ENCODE assay signal across 26 cellular contexts in the genomic region with DNA sequence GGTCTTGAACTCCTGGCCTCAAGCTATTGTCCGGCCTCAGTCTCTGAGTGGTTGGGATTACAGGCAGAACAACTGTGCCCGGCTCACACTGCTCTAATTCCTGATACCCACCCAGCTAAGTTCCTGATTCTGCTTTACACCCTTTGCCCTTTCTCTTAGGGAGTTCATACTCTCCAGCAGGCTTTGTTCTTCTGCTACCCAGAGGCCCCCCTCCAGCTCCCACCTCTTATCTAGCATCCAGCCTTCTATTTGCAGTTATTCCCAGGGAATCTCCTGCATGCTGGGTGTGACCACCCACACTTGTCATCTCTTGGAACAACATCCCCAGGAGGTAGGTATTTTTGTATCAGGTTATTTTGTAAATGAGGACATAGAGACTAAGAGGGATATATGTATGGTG.
DNase-seq lines count a peak whose midpoint lies in the region; ATAC-seq and TF ChIP-seq lines count a peak whose summit lies in the region.
"Had no signal": no experiment of that assay in that cellular context is flagged by ENCODE, and none has a peak within 500 bp of the region (broad histone marks: within the 10 kb centered on the region; RNA-seq: fewer than 3 reads in every experiment).

No MANE protein-coding gene starts in this region.

- H3K9ac ChIP-seq in mammary epithelial cell (ENCODE audit: insufficient read depth, low read length) = no peak overlapping the region
- H3K9ac ChIP-seq in mucosa of rectum (ENCODE audit: low read depth in 1 of 2, low read length in 2 of 2) = no peak overlapping the region

- H3K9me3 ChIP-seq in mammary epithelial cell (replicated peaks; ENCODE audit: insufficient read depth, low read length) (no peaks in the 10 kb centered on the region), mucosa of rectum (ENCODE audit: control insufficient read depth in 2 of 2, low read length in 2 of 2) (peaks cover 0 to 2% of the 10 kb centered on the region in 2 donors)
- H3K9me3 ChIP-seq: BE2C, Peyer's patch, SJSA1, upper lobe of right lung had no signal

- H3K4me1 Mint-ChIP-seq in MCF 10A (ENCODE audit: insufficient read depth, unreplicated experiment) (peaks cover 24% of the 10 kb centered on the region), type B pancreatic cell (ENCODE audit: unreplicated experiment) (peaks cover 44% of the 10 kb centered on the region)
- H3K4me1 Mint-ChIP-seq in activated T-helper 17 cell treated with anti-CD3 and anti-CD28 coated beads, Interleukin-2, amount 50 U/mL, for 72 hours = no peaks in the 10 kb centered on the region
- H3K4me1 Mint-ChIP-seq: activated CD4-positive, alpha-beta T cell treated with anti-CD3 and anti-CD28 coated beads for 36 hours had no signal

- DNase-seq in MCF 10A (ENCODE audit: unreplicated experiment) (no peak), mammary epithelial cell (no peak), type B pancreatic cell (ENCODE audit: extremely low spot score, unreplicated experiment) (no peak), NCI-H345 treated with DMSO at 0.1 percent for 48 hours (lab: John Stamatoyannopoulos, UW; ENCODE audit: unreplicated experiment) (no peak), NCI-H2196 treated with DMSO at 0.1 percent for 48 hours (lab: John Stamatoyannopoulos, UW; ENCODE audit: unreplicated experiment) (no peak)
- DNase-seq: activated CD4-positive, alpha-beta T cell treated with anti-CD3 and anti-CD28 coated beads for 36 hours; activated CD8-positive, alpha-beta memory T cell treated with anti-CD3 and anti-CD28 coated beads for 24 hours; activated T-cell treated with anti-CD3 and anti-CD28 coated beads, Interleukin-2, amount 50 U/mL, for 24 hours; BE2C; brain microvascular endothelial cell; DMS79 treated with DMSO at 0.1 percent for 48 hours; effector CD8-positive, alpha-beta T cell; foreskin fibroblast; GOT3; heart right ventricle; NCI-H2107; NCI-H510A treated with DMSO at 0.1 percent for 48 hours; NK-92 treated with Interleukin-12 subunit alpha and Interleukin-12 subunit beta, amount 100 ng/mL, for 24 hours; Peyer's patch; posterior cingulate gyrus; T-helper 1 cell; upper lobe of right lung had no signal

- TF ChIP-seq CTCF in MCF 10A (IDR thresholded peaks at IDR 0.05; ENCODE audit: unreplicated experiment) (no peak), mammary epithelial cell (conservative IDR thresholded peaks at IDR 0.05 in 1 of 2, IDR thresholded peaks at IDR 0.05 in 1 of 2; ENCODE audit: extremely low read depth in 1 of 2, insufficient read depth in 1 of 2, low read depth in 1 of 2, low read length in 2 of 2) (no peak), type B pancreatic cell (conservative IDR thresholded peaks at IDR 0.05) (no peak)

- H3K4me1 ChIP-seq in mammary epithelial cell (ENCODE audit: insufficient read depth, low read length) = peaks cover 23% of the 10 kb centered on the region
- H3K4me1 ChIP-seq in mucosa of rectum (ENCODE audit: control insufficient read depth in 2 of 2, insufficient read depth in 2 of 2, low read length in 2 of 2) = peaks cover 24 to 38% of the 10 kb centered on the region in 2 donors
- H3K4me1 ChIP-seq: BE2C had no signal

- intact Hi-C loops in MCF 10A (cut with micrococcal nuclease) = no loop called here
- intact Hi-C loops in mammary epithelial cell (cut with micrococcal nuclease) = no loop called here

- no peaks in the 10 kb centered on the region for H3K36me3 ChIP-seq in mammary epithelial cell (ENCODE audit: insufficient read depth, low read length)
- H3K36me3 ChIP-seq in mucosa of rectum (ENCODE audit: control insufficient read depth in 2 of 2, insufficient read depth in 2 of 2, low read length in 2 of 2) = no peaks in the 10 kb centered on the region
- H3K36me3 ChIP-seq: BE2C, brain microvascular endothelial cell, heart right ventricle, Peyer's patch, SJSA1, upper lobe of right lung had no signal

- H3K27ac ChIP-seq in mammary epithelial cell (ENCODE audit: insufficient read depth, low read depth, low read length) (no peak overlapping the region), mucosa of rectum (ENCODE audit: low read depth in 2 of 2, low read length in 2 of 2) (peak overlapping the region; percentile 50 to 81)
- H3K27ac ChIP-seq: brain microvascular endothelial cell, SJSA1, upper lobe of right lung had no signal

- CTCF ChIA-PET in MCF 10A (lab: Yijun Ruan, JAX) = interaction anchor here (0.5 to 0.7 kb wide), 2 partner anchors 10 to 1065 kb away, joined by 3 to 4 read pairs; no protein-coding TSS in a partner anchor
- CTCF ChIA-PET in mammary epithelial cell (lab: Charles Lee; ENCODE audit: low non-redundant PET) = no interaction called here

- H3K9me3 Mint-ChIP-seq in MCF 10A (ENCODE audit: unreplicated experiment) = peaks cover 5% of the 10 kb centered on the region
- H3K9me3 Mint-ChIP-seq in activated T-helper 17 cell treated with anti-CD3 and anti-CD28 coated beads, Interleukin-2, amount 50 U/mL, for 72 hours = peaks cover 3% of the 10 kb centered on the region
- peaks cover 4% of the 10 kb centered on the region for H3K9me3 Mint-ChIP-seq in type B pancreatic cell
- H3K9me3 Mint-ChIP-seq: activated T-cell treated with anti-CD3 and anti-CD28 coated beads, Interleukin-2, amount 50 U/mL, for 24 hours had no signal

- H3K27me3 ChIP-seq in mammary epithelial cell (ENCODE audit: insufficient read depth, low read length) (no peaks in the 10 kb centered on the region), mucosa of rectum (ENCODE audit: control insufficient read depth in 2 of 2, insufficient read depth in 2 of 2, low read length in 2 of 2) (no peaks in the 10 kb centered on the region)
- H3K27me3 ChIP-seq: BE2C, brain microvascular endothelial cell, heart right ventricle, Peyer's patch, SJSA1, upper lobe of right lung had no signal

- peak overlapping the region; percentile 31 for H3K27ac Mint-ChIP-seq in MCF 10A (ENCODE audit: low read depth, unreplicated experiment)
- peak overlapping the region; percentile 24 for H3K27ac Mint-ChIP-seq in activated T-helper 17 cell treated with anti-CD3 and anti-CD28 coated beads, Interleukin-2, amount 50 U/mL, for 72 hours
- H3K27ac Mint-ChIP-seq in type B pancreatic cell = peak overlapping the region; percentile 96
- H3K27ac Mint-ChIP-seq: activated CD4-positive, alpha-beta T cell treated with anti-CD3 and anti-CD28 coated beads for 36 hours; activated T-cell treated with anti-CD3 and anti-CD28 coated beads, Interleukin-2, amount 50 U/mL, for 24 hours had no signal

- in situ Hi-C loops in mammary epithelial cell (cut with MboI; ENCODE audit: low sequenced_read_pairs in 2 of 2) = no loop called here

- H3K36me3 Mint-ChIP-seq in MCF 10A (ENCODE audit: insufficient read depth, unreplicated experiment) (no peaks in the 10 kb centered on the region), type B pancreatic cell (peaks cover 3% of the 10 kb centered on the region)
- no peaks in the 10 kb centered on the region for H3K36me3 Mint-ChIP-seq in activated T-helper 17 cell treated with anti-CD3 and anti-CD28 coated beads, Interleukin-2, amount 50 U/mL, for 72 hours (ENCODE audit: low read depth)

- no TSS peak for BruUV-seq in MCF 10A (replicated peaks; lab: Mats Ljungman, UMichigan)
- no TSS peak for BruUV-seq in mammary epithelial cell (replicated peaks; lab: Mats Ljungman, UMichigan)

- ATAC-seq in activated T-helper 17 cell treated with anti-CD3 and anti-CD28 coated beads, Interleukin-2, amount 50 U/mL, for 72 hours (replicated peaks) = no peak
- ATAC-seq in GM21529 (IDR thresholded peaks at IDR 0.05; ENCODE audit: unreplicated experiment) = no peak
- ATAC-seq: activated CD4-positive, alpha-beta T cell treated with anti-CD3 and anti-CD28 coated beads for 36 hours; upper lobe of right lung had no signal

- no peak overlapping the region for H3K4me2 ChIP-seq in mammary epithelial cell (ENCODE audit: insufficient read depth, low read depth, low read length)

- H3K4me3 Mint-ChIP-seq in MCF 10A (ENCODE audit: unreplicated experiment) (no peak overlapping the region), type B pancreatic cell (peak overlapping the region; percentile 79)
- H3K4me3 Mint-ChIP-seq in activated T-helper 17 cell treated with anti-CD3 and anti-CD28 coated beads, Interleukin-2, amount 50 U/mL, for 72 hours = no peak overlapping the region
- H3K4me3 Mint-ChIP-seq: activated CD4-positive, alpha-beta T cell treated with anti-CD3 and anti-CD28 coated beads for 36 hours; activated T-cell treated with anti-CD3 and anti-CD28 coated beads, Interleukin-2, amount 50 U/mL, for 24 hours had no signal

- POLR2A ChIA-PET in MCF 10A (lab: Yijun Ruan, JAX) = no interaction called here

- 100% methylated on average over 2 of the region's 2 CpGs for WGBS in mammary epithelial cell (ENCODE audit: low coverage, missing lambda C conversion rate)

- no peaks in the 10 kb centered on the region for H3K27me3 Mint-ChIP-seq in MCF 10A (ENCODE audit: insufficient read depth, unreplicated experiment)
- peaks cover 3% of the 10 kb centered on the region for H3K27me3 Mint-ChIP-seq in activated T-helper 17 cell treated with anti-CD3 and anti-CD28 coated beads, Interleukin-2, amount 50 U/mL, for 72 hours
- no peaks in the 10 kb centered on the region for H3K27me3 Mint-ChIP-seq in type B pancreatic cell
- H3K27me3 Mint-ChIP-seq: activated T-cell treated with anti-CD3 and anti-CD28 coated beads, Interleukin-2, amount 50 U/mL, for 24 hours had no signal

- H2AFZ ChIP-seq in mammary epithelial cell (ENCODE audit: low read depth, low read length) = no peak overlapping the region

- H3K4me3 ChIP-seq in mammary epithelial cell (replicated peaks in 1 of 3; ENCODE audit: insufficient read depth in 1 of 3, low read depth in 2 of 3, low read length in 3 of 3) = no peak overlapping the region
- no peak overlapping the region for H3K4me3 ChIP-seq in mucosa of rectum (ENCODE audit: low read length in 2 of 2)
- H3K4me3 ChIP-seq: heart right ventricle, Peyer's patch, SJSA1, upper lobe of right lung had no signal

- dilution Hi-C loops in mammary epithelial cell (cut with HindIII; ENCODE audit: low sequenced_read_pairs) = loop anchor here (5.0 kb wide), 1 partner anchor 56 kb away; no protein-coding TSS in a partner anchor

- no peaks in the 10 kb centered on the region for H4K20me1 ChIP-seq in mammary epithelial cell (ENCODE audit: insufficient read depth, low read length)

- H3K79me2 ChIP-seq in mammary epithelial cell (ENCODE audit: insufficient read depth, low read length) = no peaks in the 10 kb centered on the region

Comparison
In these comparisons a context has a peak if more than half of its experiments do, and no peak if none do; other contexts are left out.
1. H3K27ac Mint-ChIP-seq: peak in every context shown above with its lines; median percentile 96 in type B pancreatic cell; 31 in MCF 10A; 24 in activated T-helper 17 cell treated with anti-CD3 and anti-CD28 coated beads, Interleukin-2, amount 50 U/mL, for 72 hours.